18 cellular contexts compared by ENCODE assay signal in the genomic region with DNA sequence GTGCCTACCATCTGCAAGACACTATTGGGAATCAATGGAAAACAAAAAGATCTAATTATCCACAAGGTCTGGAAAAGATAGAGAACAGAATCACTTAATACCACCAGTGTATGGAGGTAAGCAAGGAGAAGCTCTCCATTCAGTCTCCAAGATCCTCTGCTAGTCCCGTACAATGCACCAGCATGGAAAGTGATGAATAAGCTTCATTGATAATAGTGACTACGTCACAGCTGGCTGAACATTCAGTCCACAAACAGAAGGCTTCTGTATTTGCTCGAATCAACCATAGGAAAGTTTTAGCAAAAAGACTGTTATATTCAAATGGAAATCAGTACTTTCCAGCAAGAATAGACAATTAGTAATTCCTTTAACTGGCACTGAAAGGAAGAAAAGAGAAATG. TPM values are rescaled to one million over a fixed set of nuclear protein-coding genes. Genes with fewer than 3 reads are reported as not detected.
DNase-seq lines count a peak whose midpoint lies in the region; ATAC-seq and TF ChIP-seq lines count a peak whose summit lies in the region.
"Had no signal": no experiment of that assay in that cellular context is flagged by ENCODE, and none has a peak within 500 bp of the region (broad histone marks: within the 10 kb centered on the region; RNA-seq: fewer than 3 reads in every experiment).

No MANE protein-coding gene starts in this region.

- H3K27ac ChIP-seq in transverse colon: peak overlapping the region in 3 of 4 donors; percentile 20 to 31 (median 24)

- H3K4me1 ChIP-seq in transverse colon: no peaks in the 10 kb centered on the region

- H3K27me3 ChIP-seq in transverse colon: no peaks in the 10 kb centered on the region

- WGBS in transverse colon (ENCODE audit: low coverage in 1 of 2), 2 donors: 60 to 75% methylated on average over 3 of the region's 3 CpGs

- DNase-seq in NCI-H82 (lab: John Stamatoyannopoulos, UW): peak; percentile 59
- DNase-seq in NCI-H82 treated with DMSO at 0.1 percent for 48 hours (lab: John Stamatoyannopoulos, UW; ENCODE audit: unreplicated experiment): no peak
- DNase-seq in globus pallidus (ENCODE audit: low spot score): peak; percentile 98
- DNase-seq in mucosa of gallbladder (ENCODE audit: low spot score): peak; percentile 34
- no peak for DNase-seq in transverse colon
- no peak for DNase-seq in AML-193 (lab: John Stamatoyannopoulos, UW)
- DNase-seq: activated CD4-positive, alpha-beta T cell treated with anti-CD3 and anti-CD28 coated beads, Interleukin-2, amount 50 U/mL, for 4 hours; activated T-cell treated with anti-CD3 and anti-CD28 coated beads, Interleukin-2, amount 50 U/mL, for 72 hours; CD8-positive, alpha-beta memory T cell; cortex of kidney; Karpas-422; mesenchymal stem cell; NCI-H1436; NCI-H345; stimulated activated naive CD8-positive, alpha-beta T cell treated with anti-CD3 and anti-CD28 coated beads, Interleukin-15, Interleukin-2, amounts not matched to agents 100 U/mL and 50 U/mL, for 24 hours had no signal

- H3K36me3 ChIP-seq in transverse colon: no peaks in the 10 kb centered on the region

- TF ChIP-seq CTCF in transverse colon (IDR thresholded peaks at IDR 0.05): no peak

- in situ Hi-C loops in transverse colon (cut with MboI; ENCODE audit: low pct_ligation_motif_present in 1 of 4, low pct_unique_long_range_greater_than_20kb in 1 of 4, low sequenced_read_pairs in 3 of 4): no loop called here

- intact Hi-C loops in transverse colon (cut with DNase I; ENCODE audit: low total_unique reads): no loop called here

- no peak overlapping the region for H3K4me3 ChIP-seq in transverse colon

- ATAC-seq in HG02642 (IDR thresholded peaks at IDR 0.05; ENCODE audit: poor library complexity, unreplicated experiment): no peak
- ATAC-seq in GM19452 (IDR thresholded peaks at IDR 0.05; ENCODE audit: unreplicated experiment): no peak
- ATAC-seq: activated T-cell treated with anti-CD3 and anti-CD28 coated beads, Interleukin-2, amount 50 U/mL, for 72 hours; stimulated activated naive CD8-positive, alpha-beta T cell treated with anti-CD3 and anti-CD28 coated beads, Interleukin-15, Interleukin-2, amounts not matched to agents 100 U/mL and 50 U/mL, for 24 hours had no signal

- TF ChIP-seq EP300 in transverse colon (IDR thresholded peaks at IDR 0.05; ENCODE audit: low read depth): no peak

- no peaks in the 10 kb centered on the region for H3K9me3 ChIP-seq in transverse colon

- TF ChIP-seq POLR2A in transverse colon (IDR thresholded peaks at IDR 0.05): no peak

RNA-seq across cellular contexts. Expression of gene IGSF11, which starts 42.9 kb away (rescaled TPM):
- 5.3 TPM for total RNA-seq in mucosa of gallbladder
- total RNA-seq in transverse colon: under 1 TPM; 0.27 to 0.95 (median 0.59) TPM
- total RNA-seq: A172 had no signal

Comparison
In these comparisons a context has a peak if more than half of its experiments do, and no peak if none do; other contexts are left out.
1. DNase-seq: peak in NCI-H82 (single experiment), globus pallidus (single experiment) and mucosa of gallbladder (single experiment); none in NCI-H82 treated with DMSO at 0.1 percent for 48 hours (single experiment), transverse colon (single experiment) and AML-193 (0 of 2).